ENCODE assay signal across 9 cellular contexts in the genomic region with DNA sequence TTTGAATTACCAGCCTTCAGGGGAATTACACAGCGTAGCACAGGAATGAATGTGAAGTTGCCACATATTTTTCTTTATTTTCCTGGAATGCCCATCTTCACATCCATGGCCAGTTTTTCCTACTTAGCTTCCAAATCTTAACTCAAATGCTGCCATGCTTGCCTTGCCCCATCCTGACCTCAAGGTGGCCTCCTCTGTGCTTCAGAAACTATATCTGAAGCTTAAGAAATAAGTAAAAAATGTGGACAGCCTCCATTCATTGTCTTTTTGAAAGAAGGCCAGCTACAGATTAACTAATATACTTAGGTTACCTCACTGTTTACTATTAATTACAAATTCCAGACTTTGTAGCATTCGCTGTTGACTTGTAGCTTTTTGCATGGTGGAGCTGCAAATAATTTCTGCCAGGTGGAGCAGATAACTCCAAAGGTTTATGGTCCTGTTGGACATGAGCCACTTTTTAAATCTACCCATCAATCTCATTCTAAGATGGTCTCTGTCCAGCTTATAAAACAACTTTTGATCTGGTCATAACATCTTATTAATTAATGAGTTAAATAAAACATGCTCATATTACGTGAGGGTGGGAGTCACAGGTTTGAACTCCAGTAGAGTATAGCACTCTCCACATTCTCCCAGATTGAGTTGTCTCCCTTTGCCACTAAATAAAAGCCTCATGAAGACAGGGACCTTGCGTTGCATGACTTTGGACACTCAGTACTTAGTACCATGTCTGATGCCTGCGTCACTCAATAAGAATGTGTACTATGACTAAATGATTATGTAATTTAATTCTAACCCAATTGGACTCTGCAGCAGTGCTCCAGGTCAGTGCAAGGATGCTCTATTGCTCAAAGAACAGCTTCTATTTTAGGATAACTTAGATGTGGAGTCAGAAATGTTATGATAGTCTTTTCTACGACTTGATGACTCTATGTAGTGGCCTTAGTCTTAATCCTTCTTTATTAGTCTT.
A peak's percentile ranks its signal among the peaks of the same experiment; 100 is the strongest.
DNase-seq lines count a peak whose midpoint lies in the region; ATAC-seq and TF ChIP-seq lines count a peak whose summit lies in the region.
"Had no signal": no experiment of that assay in that cellular context is flagged by ENCODE, and none has a peak within 500 bp of the region (broad histone marks: within the 10 kb centered on the region; RNA-seq: fewer than 3 reads in every experiment).

No MANE protein-coding gene starts in this region.

- TF ChIP-seq CTCF in left ventricle myocardium inferior (IDR thresholded peaks at IDR 0.05; ENCODE audit: borderline replicate concordance) (peak; percentile 47), PC-9 (conservative IDR thresholded peaks at IDR 0.05) (peak; percentile 55; the same call in 1 of the 2 replicates), fibroblast of the aortic adventitia (IDR thresholded peaks at IDR 0.05; ENCODE audit: insufficient read depth, low read length) (peak; percentile 55), upper lobe of right lung (IDR thresholded peaks at IDR 0.05) (peak; percentile 30), stomach (IDR thresholded peaks at IDR 0.05) (no peak)

- no peaks in the 10 kb centered on the region for H3F3A ChIP-seq in PC-9 (ENCODE audit: insufficient read depth, low read depth)

- no peak overlapping the region for H2AFZ ChIP-seq in PC-9

- ATAC-seq in right cardiac atrium, result no peak
- ATAC-seq in upper lobe of right lung, result no peak

- intact Hi-C loops in left ventricle myocardium inferior (cut with micrococcal nuclease), result no loop called here
- intact Hi-C loops in right cardiac atrium (cut with DNase I), result no loop called here
- intact Hi-C loops in PC-9 (cut with micrococcal nuclease; ENCODE audit: unreplicated experiment), result no loop called here
- intact Hi-C loops in upper lobe of right lung (cut with DNase I), result no loop called here
- intact Hi-C loops in stomach (cut with DNase I; ENCODE audit: low total_unique reads), result no loop called here

- H3K4me3 ChIP-seq in left ventricle myocardium inferior (no peak overlapping the region), right cardiac atrium (ENCODE audit: low read length) (no peak overlapping the region), PC-9 (no peak overlapping the region), fibroblast of the aortic adventitia (ENCODE audit: low read depth, low read length) (no peak overlapping the region), upper lobe of right lung (no peak overlapping the region), stomach (no peak overlapping the region)

- H3K27me3 ChIP-seq in left ventricle myocardium inferior (ENCODE audit: low read depth) (no peaks in the 10 kb centered on the region), right cardiac atrium (ENCODE audit: control insufficient read depth, insufficient read depth) (no peaks in the 10 kb centered on the region), PC-9 (ENCODE audit: insufficient read depth, low read depth) (no peaks in the 10 kb centered on the region), upper lobe of right lung (no peaks in the 10 kb centered on the region), stomach (no peaks in the 10 kb centered on the region)

- H3K9me3 ChIP-seq in left ventricle myocardium inferior (replicated peaks) (no peaks in the 10 kb centered on the region), right cardiac atrium (ENCODE audit: control insufficient read depth, low read length) (no peaks in the 10 kb centered on the region), PC-9 (ENCODE audit: insufficient read depth, low read depth) (no peaks in the 10 kb centered on the region), upper lobe of right lung (no peaks in the 10 kb centered on the region), stomach (no peaks in the 10 kb centered on the region)

- no peaks in the 10 kb centered on the region for H3K9me2 ChIP-seq in PC-9 (ENCODE audit: insufficient read depth)

- no peaks in the 10 kb centered on the region for H3K79me2 ChIP-seq in PC-9 (ENCODE audit: low read depth)

- H3K4me1 ChIP-seq in left ventricle myocardium inferior, result no peaks in the 10 kb centered on the region
- H3K4me1 ChIP-seq in right cardiac atrium (ENCODE audit: control insufficient read depth, insufficient read depth, low read length), result no peaks in the 10 kb centered on the region
- peaks cover 12% of the 10 kb centered on the region for H3K4me1 ChIP-seq in PC-9 (replicated peaks; ENCODE audit: insufficient read depth)
- H3K4me1 ChIP-seq in upper lobe of right lung, result no peaks in the 10 kb centered on the region
- no peaks in the 10 kb centered on the region for H3K4me1 ChIP-seq in stomach

- no peak overlapping the region for H3K4me2 ChIP-seq in PC-9

- POLR2A ChIA-PET in PC-9 (lab: Charles Lee; ENCODE audit: unreplicated experiment), result interaction anchor here (0.6 to 0.7 kb wide), 2 partner anchors 314 to 456 kb away, joined by 4 to 5 read pairs; no protein-coding TSS in a partner anchor

- no TSS peak for BruUV-seq in PC-9 (replicated peaks; lab: Mats Ljungman, UMichigan)

- H4K20me1 ChIP-seq in PC-9 (ENCODE audit: insufficient read depth), result no peaks in the 10 kb centered on the region

- no peaks in the 10 kb centered on the region for H3K36me3 ChIP-seq in left ventricle myocardium inferior
- H3K36me3 ChIP-seq in PC-9 (ENCODE audit: low read depth), result no peaks in the 10 kb centered on the region
- no peaks in the 10 kb centered on the region for H3K36me3 ChIP-seq in upper lobe of right lung
- no peaks in the 10 kb centered on the region for H3K36me3 ChIP-seq in stomach

- TF ChIP-seq POLR2A in stomach (IDR thresholded peaks at IDR 0.05), result no peak

- whole genome bisulfite sequencing in right cardiac atrium, result 82% methylated on average over 6 of the region's 6 CpGs
- 76 to 86% (median 82%) methylated on average over 6 of the region's 6 CpGs for WGBS in stomach, 5 donors

- DNase-seq in left ventricle myocardium inferior (no peak), right cardiac atrium (no peak), PC-9 (no peak), fibroblast of the aortic adventitia (ENCODE audit: low read depth) (peak; percentile 54), upper lobe of right lung (no peak), stomach (no peak), NCI-H2029 treated with DMSO at 0.1 percent for 48 hours (lab: John Stamatoyannopoulos, UW) (no peak), GOT3 (lab: John Stamatoyannopoulos, UW) (no peak)
- DNase-seq: SHP77 treated with DMSO at 0.1 percent for 48 hours had no signal

- TF ChIP-seq EP300 in stomach (IDR thresholded peaks at IDR 0.05), result no peak

- CTCF ChIA-PET in PC-9 (lab: Charles Lee), result interaction anchor here (0.7 kb wide), 1 partner anchor 152 kb away, joined by 17 read pairs; no protein-coding TSS in a partner anchor

- H3K27ac ChIP-seq in left ventricle myocardium inferior (replicated peaks) (no peak overlapping the region), right cardiac atrium (ENCODE audit: low read length) (no peak overlapping the region), PC-9 (no peak overlapping the region), upper lobe of right lung (no peak overlapping the region), stomach (no peak overlapping the region)

Comparison
In these comparisons a context has a peak if more than half of its experiments do, and no peak if none do; other contexts are left out.
1. CTCF ChIP-seq: peak in left ventricle myocardium inferior (single experiment), PC-9 (single experiment), fibroblast of the aortic adventitia (single experiment) and upper lobe of right lung (single experiment); none in stomach (0 of 7).